8 cellular contexts compared by ENCODE assay signal in genomic region chr16:23597003-23597756, GRCh38. TPM values are rescaled to one million over a fixed set of nuclear protein-coding genes. Genes with fewer than 3 reads are reported as not detected.
DNase-seq lines count a peak whose midpoint lies in the region; ATAC-seq and TF ChIP-seq lines count a peak whose summit lies in the region.

No MANE protein-coding gene starts in this region.

- H3K36me3 Mint-ChIP-seq in Calu3 (ENCODE audit: insufficient read depth, unreplicated experiment), result peaks cover 56% of the 10 kb centered on the region
- peaks cover 15% of the 10 kb centered on the region for H3K36me3 Mint-ChIP-seq in effector memory CD8-positive, alpha-beta T cell (ENCODE audit: insufficient read depth)

- peaks cover 9 to 34% of the 10 kb centered on the region in 2 donors for H3K36me3 ChIP-seq in neuronal stem cell (replicated peaks in 1 of 2; ENCODE audit: control insufficient read depth in 2 of 2, insufficient read depth in 2 of 2, low read length in 2 of 2)

- H3K4me1 Mint-ChIP-seq in Calu3 (ENCODE audit: low read depth, unreplicated experiment), result peaks cover 1% of the 10 kb centered on the region
- peaks cover 5 to 24% of the 10 kb centered on the region in 2 donors for H3K4me1 Mint-ChIP-seq in effector memory CD8-positive, alpha-beta T cell (ENCODE audit: low read depth in 2 of 2)

- ATAC-seq in effector memory CD8-positive, alpha-beta T cell (replicated peaks), result no peak
- no peak for ATAC-seq in GM18502 (IDR thresholded peaks at IDR 0.05; ENCODE audit: poor library complexity, unreplicated experiment)
- no peak for ATAC-seq in GM19035 (IDR thresholded peaks at IDR 0.05; ENCODE audit: unreplicated experiment)

- DNase-seq in Calu3, result peak; percentile 15
- DNase-seq in HT-29 (ENCODE audit: low spot score), result peak; percentile 54
- peak; percentile 60 for DNase-seq in RPMI7951 (ENCODE audit: low read depth)
- DNase-seq in effector memory CD8-positive, alpha-beta T cell, result peak in 1 of 3 experiments; percentile 7
- no peak for DNase-seq in neuronal stem cell (ENCODE audit: low spot score)
- no peak for DNase-seq in DMS79 (lab: John Stamatoyannopoulos, UW)

- WGBS in neuronal stem cell (ENCODE audit: extremely low coverage in 2 of 2, insufficient read length in 2 of 2, insufficient replicate concordance in 1 of 2), 2 donors, result no CpG with 5 or more reads among the region's 11 CpGs

- no peak overlapping the region for H3K23ac ChIP-seq in neuronal stem cell (ENCODE audit: low read depth, low read length, poor library complexity)

- no peak overlapping the region for H3K27ac ChIP-seq in neuronal stem cell (replicated peaks; ENCODE audit: low read length)

- H3K4me3 Mint-ChIP-seq in Calu3 (ENCODE audit: low read depth, unreplicated experiment), result no peak overlapping the region
- H3K4me3 Mint-ChIP-seq in effector memory CD8-positive, alpha-beta T cell, result peak overlapping the region; percentile 40 to 83

- no peak overlapping the region for H2BK15ac ChIP-seq in neuronal stem cell (ENCODE audit: low read length)

- no peak overlapping the region for H2BK120ac ChIP-seq in neuronal stem cell (ENCODE audit: low read depth, low read length)

- H3K4ac ChIP-seq in neuronal stem cell (ENCODE audit: low read length), result no peak overlapping the region

- H4K91ac ChIP-seq in neuronal stem cell (ENCODE audit: low read depth, low read length, poor library complexity), result no peak overlapping the region

- H3K27ac Mint-ChIP-seq in Calu3 (ENCODE audit: unreplicated experiment), result no peak overlapping the region
- H3K27ac Mint-ChIP-seq in effector memory CD8-positive, alpha-beta T cell, result no peak overlapping the region

- no peaks in the 10 kb centered on the region for H3K9me3 ChIP-seq in neuronal stem cell (replicated peaks in 1 of 2; ENCODE audit: control insufficient read depth in 2 of 2, insufficient read depth in 1 of 2, low read depth in 1 of 2, low read length in 2 of 2)

- H3K9me3 Mint-ChIP-seq in Calu3 (ENCODE audit: low read depth, unreplicated experiment), result no peaks in the 10 kb centered on the region
- no peaks in the 10 kb centered on the region for H3K9me3 Mint-ChIP-seq in effector memory CD8-positive, alpha-beta T cell

- CTCF ChIA-PET in Calu3 (lab: Charles Lee), result no interaction called here

- BruUV-seq in Calu3 (replicated peaks; lab: Mats Ljungman, UMichigan), result no TSS peak

- TF ChIP-seq CTCF in Calu3 (IDR thresholded peaks at IDR 0.05; ENCODE audit: unreplicated experiment), result no peak

- H3K4me3 ChIP-seq in neuronal stem cell (ENCODE audit: low read length in 2 of 2), result no peak overlapping the region

- H2BK12ac ChIP-seq in neuronal stem cell (ENCODE audit: low read length), result no peak overlapping the region

- H3K9ac ChIP-seq in neuronal stem cell (ENCODE audit: low read depth, low read length, poor library complexity), result no peak overlapping the region

- peak overlapping the region; percentile 94 for H2AFZ ChIP-seq in neuronal stem cell (ENCODE audit: low read length)

- H4K8ac ChIP-seq in neuronal stem cell (ENCODE audit: low read depth, low read length), result no peak overlapping the region

- peaks cover 5% of the 10 kb centered on the region for H3K79me1 ChIP-seq in neuronal stem cell (ENCODE audit: low read depth, low read length)

- no peak overlapping the region for H3K18ac ChIP-seq in neuronal stem cell (ENCODE audit: low read length)

- no peaks in the 10 kb centered on the region for H3K27me3 Mint-ChIP-seq in Calu3 (ENCODE audit: unreplicated experiment)
- no peaks in the 10 kb centered on the region for H3K27me3 Mint-ChIP-seq in effector memory CD8-positive, alpha-beta T cell

- no peak overlapping the region for H3K14ac ChIP-seq in neuronal stem cell (ENCODE audit: low read length)

- H3K27me3 ChIP-seq in neuronal stem cell (ENCODE audit: control insufficient read depth in 3 of 3, insufficient read depth in 3 of 3, low read depth in 1 of 3, low read length in 3 of 3), result no peaks in the 10 kb centered on the region

- H3K4me1 ChIP-seq in neuronal stem cell (ENCODE audit: control insufficient read depth in 2 of 2, insufficient read depth in 1 of 2, low read depth in 1 of 2, low read length in 2 of 2), result peaks cover 4 to 11% of the 10 kb centered on the region in 2 donors

- no peak overlapping the region for H3K4me2 ChIP-seq in neuronal stem cell (ENCODE audit: insufficient read depth, low read length, poor library complexity, severe bottlenecking)

- H2AK5ac ChIP-seq in neuronal stem cell (ENCODE audit: low read depth, low read length), result no peak overlapping the region

- intact Hi-C loops in Calu3 (cut with micrococcal nuclease; ENCODE audit: unreplicated experiment), result no loop called here

- no peak overlapping the region for H2BK5ac ChIP-seq in neuronal stem cell (ENCODE audit: low read length)

RNA-seq across cellular contexts. Expression of gene NDUFAB1, which starts 1.1 kb away (rescaled TPM):
- 143 and 150 TPM in 2 replicates for total RNA-seq in Calu3 (2022)
- 279 and 304 TPM in 2 replicates for total RNA-seq in HT-29 (2014; rRNA removed; shearing (Covaris generic))
- total RNA-seq in RPMI7951 (2014; rRNA removed; shearing (Covaris generic)), result 156 and 176 TPM in 2 replicates
- polyA plus RNA-seq in neuronal stem cell (2013, experiment 1 of 2), result 209 TPM
- 214 TPM for polyA plus RNA-seq in neuronal stem cell (2013, experiment 2 of 2)

RNA-seq across cellular contexts. Expression of gene UBFD1, which starts 39.7 kb away (rescaled TPM):
- 121 and 125 TPM in 2 replicates for total RNA-seq in Calu3 (2022)
- total RNA-seq in HT-29 (2014; rRNA removed; shearing (Covaris generic)), result 67.3 and 94.4 TPM in 2 replicates
- 52.6 and 67.9 TPM in 2 replicates for total RNA-seq in RPMI7951 (2014; rRNA removed; shearing (Covaris generic))
- 38.4 TPM for polyA plus RNA-seq in neuronal stem cell (2013, experiment 1 of 2)
- polyA plus RNA-seq in neuronal stem cell (2013, experiment 2 of 2), result 36.9 TPM

RNA-seq across cellular contexts. Expression of gene EARS2, which starts 40.0 kb away (rescaled TPM):
- 45.9 and 46.9 TPM in 2 replicates for total RNA-seq in Calu3 (2022)
- 64.7 and 83.3 TPM in 2 replicates for total RNA-seq in HT-29 (2014; rRNA removed; shearing (Covaris generic))
- total RNA-seq in RPMI7951 (2014; rRNA removed; shearing (Covaris generic)), result 10.6 and 12.7 TPM in 2 replicates
- polyA plus RNA-seq in neuronal stem cell (2013, experiment 1 of 2), result 12.1 TPM
- polyA plus RNA-seq in neuronal stem cell (2013, experiment 2 of 2), result 11.5 TPM

RNA-seq across cellular contexts. Expression of gene PALB2, which starts 43.9 kb away (rescaled TPM):
- total RNA-seq in Calu3 (2022), result 28.0 and 30.6 TPM in 2 replicates
- total RNA-seq in HT-29 (2014; rRNA removed; shearing (Covaris generic)), result 7.0 and 7.9 TPM in 2 replicates
- 9.1 and 11.4 TPM in 2 replicates for total RNA-seq in RPMI7951 (2014; rRNA removed; shearing (Covaris generic))
- polyA plus RNA-seq in neuronal stem cell (2013, experiment 1 of 2), result 17.5 TPM
- 19.2 TPM for polyA plus RNA-seq in neuronal stem cell (2013, experiment 2 of 2)

RNA-seq across cellular contexts. Expression of gene DCTN5, which starts 44.1 kb away (rescaled TPM):
- total RNA-seq in Calu3 (2022), result 152 and 155 TPM in 2 replicates
- 38.5 and 51.3 TPM in 2 replicates for total RNA-seq in HT-29 (2014; rRNA removed; shearing (Covaris generic))
- 36.5 and 43.2 TPM in 2 replicates for total RNA-seq in RPMI7951 (2014; rRNA removed; shearing (Covaris generic))
- polyA plus RNA-seq in neuronal stem cell (2013, experiment 1 of 2), result 28.2 TPM
- polyA plus RNA-seq in neuronal stem cell (2013, experiment 2 of 2), result 30.8 TPM

Comparison
In these comparisons a context has a peak if more than half of its experiments do, and no peak if none do; other contexts are left out.
1. DNase-seq: peak in Calu3 (single experiment), HT-29 (single experiment) and RPMI7951 (single experiment); none in neuronal stem cell (single experiment) and DMS79 (single experiment).